26 cellular contexts compared by ENCODE assay signal in the genomic region with DNA sequence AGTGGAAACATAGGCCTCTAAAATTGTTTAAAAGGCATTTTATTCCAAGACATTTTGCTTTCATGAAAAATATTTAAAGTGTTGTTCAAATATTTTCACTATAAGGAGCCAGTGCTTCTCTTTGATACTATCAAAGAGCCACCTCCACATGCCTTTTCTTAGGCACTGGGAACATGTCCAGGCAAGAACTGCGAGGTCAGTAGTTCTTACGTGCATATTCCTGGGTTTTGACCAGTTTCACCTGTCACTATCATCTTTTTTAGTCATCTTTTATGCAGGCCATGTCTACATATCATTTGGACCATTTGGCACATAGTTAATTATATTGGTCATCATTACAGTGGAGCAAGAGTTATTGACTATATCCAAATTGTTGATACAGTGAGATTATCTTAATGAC.
"Had no signal": no experiment of that assay in that cellular context is flagged by ENCODE, and none has a peak within 500 bp of the region (broad histone marks: within the 10 kb centered on the region; RNA-seq: fewer than 3 reads in every experiment).

No MANE protein-coding gene starts in this region.

- H3K4me1 ChIP-seq: adrenal gland, Peyer's patch had no signal

- H3K4me3 Mint-ChIP-seq: activated CD4-positive, alpha-beta T cell treated with anti-CD3 and anti-CD28 coated beads, Interleukin-2, amount 10 ng/mL, durations not matched to agents 24 days and 14 days; activated CD8-positive, alpha-beta T cell treated with anti-CD3 and anti-CD28 coated beads, Interleukin-2, amount 10 ng/mL, durations not matched to agents 7 days and 5 days; activated naive CD4-positive, alpha-beta T cell treated with anti-CD3 and anti-CD28 coated beads for 36 hours; activated T-cell treated with anti-CD3 and anti-CD28 coated beads, Interleukin-2, amount 50 U/mL, for 24 hours had no signal

- H3K27ac Mint-ChIP-seq: activated CD4-positive, alpha-beta T cell treated with anti-CD3 and anti-CD28 coated beads, Interleukin-2, amount 10 ng/mL, durations not matched to agents 24 days and 14 days; activated CD8-positive, alpha-beta T cell treated with anti-CD3 and anti-CD28 coated beads, Interleukin-2, amount 10 ng/mL, durations not matched to agents 7 days and 5 days; activated naive CD4-positive, alpha-beta T cell treated with anti-CD3 and anti-CD28 coated beads for 36 hours; activated naive CD4-positive, alpha-beta T cell treated with anti-CD3 and anti-CD28 coated beads, Interleukin-2, amount 50 U/mL, for 72 hours; activated T-cell treated with anti-CD3 and anti-CD28 coated beads, Interleukin-2, amount 50 U/mL, for 24 hours had no signal

- H3K4me1 Mint-ChIP-seq: activated CD4-positive, alpha-beta T cell treated with anti-CD3 and anti-CD28 coated beads, Interleukin-2, amount 10 ng/mL, durations not matched to agents 24 days and 14 days had no signal

- H3K9me3 Mint-ChIP-seq: activated CD4-positive, alpha-beta T cell treated with anti-CD3 and anti-CD28 coated beads, Interleukin-2, amount 10 ng/mL, durations not matched to agents 24 days and 14 days; activated naive CD4-positive, alpha-beta T cell treated with anti-CD3 and anti-CD28 coated beads for 36 hours had no signal

- ATAC-seq: activated CD8-positive, alpha-beta T cell treated with anti-CD3 and anti-CD28 coated beads, Interleukin-2, amount 10 ng/mL, durations not matched to agents 7 days and 5 days; activated naive CD4-positive, alpha-beta T cell treated with anti-CD3 and anti-CD28 coated beads, Interleukin-2, amount 50 U/mL, for 72 hours; body of pancreas; PC-3 had no signal

- H3K9me3 ChIP-seq: adrenal gland, body of pancreas, MG63, Peyer's patch had no signal

- H3K27me3 ChIP-seq: adrenal gland, body of pancreas, MG63, Peyer's patch had no signal

- H3K36me3 Mint-ChIP-seq: activated naive CD4-positive, alpha-beta T cell treated with anti-CD3 and anti-CD28 coated beads, Interleukin-2, amount 50 U/mL, for 72 hours had no signal

- H3K27ac ChIP-seq: adrenal gland, body of pancreas, Peyer's patch, WERI-Rb-1 had no signal

- H3K36me3 ChIP-seq: adrenal gland, MG63, Peyer's patch, WERI-Rb-1 had no signal

- H3K27me3 Mint-ChIP-seq: activated CD4-positive, alpha-beta T cell treated with anti-CD3 and anti-CD28 coated beads, Interleukin-2, amount 10 ng/mL, durations not matched to agents 24 days and 14 days; activated T-cell treated with anti-CD3 and anti-CD28 coated beads, Interleukin-2, amount 50 U/mL, for 24 hours had no signal

- DNase-seq: activated CD4-positive, alpha-beta T cell treated with anti-CD3 and anti-CD28 coated beads, Interleukin-2, amount 10 ng/mL, durations not matched to agents 24 days and 14 days; activated CD4-positive, alpha-beta T cell treated with anti-CD3 and anti-CD28 coated beads, Interleukin-2, amount 50 U/mL, for 4 hours; activated CD8-positive, alpha-beta T cell treated with anti-CD3 and anti-CD28 coated beads, Interleukin-2, amount 10 ng/mL, durations not matched to agents 7 days and 5 days; activated gamma-delta T cell treated with Interleukin-2 at 50 U/mL for 16 hours; activated naive CD4-positive, alpha-beta T cell treated with anti-CD3 and anti-CD28 coated beads for 36 hours; activated T-cell treated with anti-CD3 and anti-CD28 coated beads, Interleukin-2, amount 50 U/mL, for 24 hours; adrenal gland; body of pancreas; central memory CD4-positive, alpha-beta T cell; Karpas-422; KBM-7; MG63; NCI-H1048; NCI-H1105 treated with DMSO at 0.1 percent for 48 hours; NCI-H1436; NCI-H1694; NCI-H2029; NCI-H345; NCI-H524 treated with DMSO at 0.1 percent for 48 hours; PC-3; Peyer's patch; RPMI8226; SIG-M5; T1000; WERI-Rb-1 had no signal

- H3K4me3 ChIP-seq: adrenal gland, body of pancreas, MG63, Peyer's patch had no signal
